In genomic region chr7:127254163-127254684, GRCh38 we compare ENCODE assay signal across 9 cellular contexts. TPM values are rescaled to one million over a fixed set of nuclear protein-coding genes. Genes with fewer than 3 reads are reported as not detected.
DNase-seq lines count a peak whose midpoint lies in the region; ATAC-seq and TF ChIP-seq lines count a peak whose summit lies in the region.
"Had no signal": no experiment of that assay in that cellular context is flagged by ENCODE, and none has a peak within 500 bp of the region (broad histone marks: within the 10 kb centered on the region; RNA-seq: fewer than 3 reads in every experiment).

No MANE protein-coding gene starts in this region.

- TF ChIP-seq CTCF in KMS-11 (conservative IDR thresholded peaks at IDR 0.05; ENCODE audit: low read depth, low read length) (peak; percentile 43), neural progenitor cell (IDR thresholded peaks at IDR 0.05) (no peak)

- peak overlapping the region; percentile 87 to 92 (median 90) for H3K4me3 Mint-ChIP-seq in CD4-positive, alpha-beta memory T cell
- peak overlapping the region; percentile 82 for H3K4me3 Mint-ChIP-seq in central memory CD8-positive, alpha-beta T cell
- H3K4me3 Mint-ChIP-seq in neural progenitor cell: peak overlapping the region; percentile 89

- peaks cover 16% of the 10 kb centered on the region for H3K27me3 ChIP-seq in CD4-positive, alpha-beta memory T cell (ENCODE audit: insufficient read depth, low read length)
- H3K27me3 ChIP-seq in KMS-11 (ENCODE audit: insufficient read depth, low read depth) (peaks cover 8% of the 10 kb centered on the region; the same call in 1 of the 2 replicates), neural progenitor cell (peaks cover 94% of the 10 kb centered on the region)

- CTCF ChIA-PET in CD4-positive, alpha-beta memory T cell (lab: Charles Lee; ENCODE audit: partially characterized antibody): interaction anchor here (1.0 to 5.0 kb wide), 15 partner anchors 9 to 451 kb away, joined by 3 to 23 read pairs (median 4); no protein-coding TSS in a partner anchor

- H3K9me3 Mint-ChIP-seq in CD4-positive, alpha-beta memory T cell: peaks cover 0 to 2% (median 0%) of the 10 kb centered on the region in 8 donors
- H3K9me3 Mint-ChIP-seq in central memory CD8-positive, alpha-beta T cell: peaks cover 3% of the 10 kb centered on the region
- H3K9me3 Mint-ChIP-seq in neural progenitor cell: no peaks in the 10 kb centered on the region

- peaks cover 19 to 36% (median 24%) of the 10 kb centered on the region in 4 donors for H3K4me1 Mint-ChIP-seq in CD4-positive, alpha-beta memory T cell
- peaks cover 19% of the 10 kb centered on the region for H3K4me1 Mint-ChIP-seq in central memory CD8-positive, alpha-beta T cell
- peaks cover 7% of the 10 kb centered on the region for H3K4me1 Mint-ChIP-seq in neural progenitor cell

- H3K79me2 ChIP-seq in KMS-11 (ENCODE audit: insufficient read depth, low read depth) (no peaks in the 10 kb centered on the region), neural progenitor cell (ENCODE audit: low read depth) (no peaks in the 10 kb centered on the region)

- H3K4me1 ChIP-seq in CD4-positive, alpha-beta memory T cell (ENCODE audit: insufficient read depth, low read length): peaks cover 28% of the 10 kb centered on the region
- peaks cover 4% of the 10 kb centered on the region for H3K4me1 ChIP-seq in KMS-11 (ENCODE audit: low read depth, poor library complexity, severe bottlenecking)
- H3K4me1 ChIP-seq in neural progenitor cell: peaks cover 6% of the 10 kb centered on the region

- H3K4me2 ChIP-seq in KMS-11 (peak overlapping the region; percentile 98; the same call in 1 of the 2 replicates), neural progenitor cell (peak overlapping the region; percentile 99)

- H3K36me3 Mint-ChIP-seq in CD4-positive, alpha-beta memory T cell: no peaks in the 10 kb centered on the region
- H3K36me3 Mint-ChIP-seq in central memory CD8-positive, alpha-beta T cell (ENCODE audit: insufficient read depth): peaks cover 8% of the 10 kb centered on the region
- no peaks in the 10 kb centered on the region for H3K36me3 Mint-ChIP-seq in neural progenitor cell

- no peak overlapping the region for H3K27ac ChIP-seq in CD4-positive, alpha-beta memory T cell (ENCODE audit: low read depth, low read length)
- H3K27ac ChIP-seq in KMS-11 (no peak overlapping the region), neural progenitor cell (no peak overlapping the region)

- H3K4me3 ChIP-seq in CD4-positive, alpha-beta memory T cell (ENCODE audit: low read length in 2 of 2): peak overlapping the region in 1 of 2 donors; percentile 64
- no peak overlapping the region for H3K4me3 ChIP-seq in KMS-11 (IDR thresholded peaks at IDR 0.05; ENCODE audit: insufficient read depth, low read depth, low read length)
- peak overlapping the region; percentile 79 for H3K4me3 ChIP-seq in neural progenitor cell

- no peak for ATAC-seq in central memory CD8-positive, alpha-beta T cell (replicated peaks; ENCODE audit: extremely low read depth, poor library complexity, severe bottlenecking)

- H3K9me3 ChIP-seq in CD4-positive, alpha-beta memory T cell (ENCODE audit: control insufficient read depth in 1 of 2, low read length in 2 of 2): no peaks in the 10 kb centered on the region
- H3K9me3 ChIP-seq in neural progenitor cell (ENCODE audit: low read depth): no peaks in the 10 kb centered on the region

- H3K27ac Mint-ChIP-seq in CD4-positive, alpha-beta memory T cell: peak overlapping the region in 1 of 7 donors; percentile 27
- no peak overlapping the region for H3K27ac Mint-ChIP-seq in central memory CD8-positive, alpha-beta T cell (ENCODE audit: low read depth)
- H3K27ac Mint-ChIP-seq in neural progenitor cell: no peak overlapping the region

- H2AFZ ChIP-seq in KMS-11 (ENCODE audit: low read depth) (peak overlapping the region; percentile 100), neural progenitor cell (replicated peaks) (no peak overlapping the region)

- peaks cover 16% of the 10 kb centered on the region for H3F3A ChIP-seq in neural progenitor cell (ENCODE audit: low read depth)

- H3K9ac ChIP-seq in KMS-11 (no peak overlapping the region), neural progenitor cell (no peak overlapping the region)

- intact Hi-C loops in CD4-positive, alpha-beta memory T cell (cut with micrococcal nuclease): loop anchor here (1.0 to 5.0 kb wide), 5 partner anchors 93 to 333 kb away; partner anchors contain the start of genes ARF5, GCC1 and ZNF800

- POLR2A ChIA-PET in CD4-positive, alpha-beta memory T cell (lab: Charles Lee; ENCODE audit: partially characterized antibody): interaction anchor here (1.3 kb wide), 1 partner anchor 138 kb away, joined by 6 read pairs; the partner anchor contains the start of gene ZNF800

- no peak for DNase-seq in CD4-positive, alpha-beta memory T cell
- no peak for DNase-seq in central memory CD8-positive, alpha-beta T cell (ENCODE audit: low spot score in 2 of 2)
- no peak for DNase-seq in neural progenitor cell (ENCODE audit: low spot score)
- DNase-seq in NCI-H524 treated with DMSO at 0.1 percent for 48 hours (lab: John Stamatoyannopoulos, UW): no peak
- no peak for DNase-seq in G401 (ENCODE audit: low spot score)
- DNase-seq in activated CD4-positive, alpha-beta T cell treated with anti-CD3 and anti-CD28 coated beads for 4 hours: no peak
- no peak for DNase-seq in COR-L47 (lab: John Stamatoyannopoulos, UW)

- no peaks in the 10 kb centered on the region for H4K20me1 ChIP-seq in KMS-11 (ENCODE audit: insufficient read depth)
- peaks cover 20% of the 10 kb centered on the region for H4K20me1 ChIP-seq in neural progenitor cell (ENCODE audit: low read depth)

- H3K36me3 ChIP-seq in CD4-positive, alpha-beta memory T cell (ENCODE audit: insufficient read depth, low read length): no peaks in the 10 kb centered on the region
- H3K36me3 ChIP-seq in KMS-11 (ENCODE audit: insufficient read depth) (no peaks in the 10 kb centered on the region), neural progenitor cell (no peaks in the 10 kb centered on the region)

- H3K27me3 Mint-ChIP-seq in CD4-positive, alpha-beta memory T cell: peaks cover 37 to 45% of the 10 kb centered on the region in 2 donors
- peaks cover 74% of the 10 kb centered on the region for H3K27me3 Mint-ChIP-seq in central memory CD8-positive, alpha-beta T cell
- H3K27me3 Mint-ChIP-seq in neural progenitor cell (ENCODE audit: insufficient read depth, low read depth): peaks cover 34% of the 10 kb centered on the region

- in situ Hi-C loops in G401 (cut with HindIII; ENCODE audit: low sequenced_read_pairs): no loop called here

RNA-seq across cellular contexts. Expression of gene GRM8, which starts 1.5 kb away (rescaled TPM):
- total RNA-seq in CD4-positive, alpha-beta memory T cell: not detected
- not detected for polyA plus RNA-seq in CD4-positive, alpha-beta memory T cell
- total RNA-seq in neural progenitor cell (ENCODE audit: low replicate concordance): 0.62 and 1.6 TPM in 2 replicates
- not detected in 2 replicates for total RNA-seq in G401 (2014; rRNA removed; shearing (Covaris generic))
- total RNA-seq: left ventricle myocardium superior had no signal
